Comparison of ENCODE assay signal across 1 cellular context in genomic region chr2:151886235-151886634, GRCh38.
TF ChIP-seq lines count a peak whose summit lies in the region.

No MANE protein-coding gene starts in this region.

TF ChIP-seq in HepG2, 621 proteins besides CTCF, POLR2A, EP300 and RAD21:
- TF ChIP-seq TFAP4 (IDR thresholded peaks at IDR 0.05; ENCODE audit: borderline replicate concordance, low read depth) (peak; percentile 81; the same call in 1 of the 2 replicates), GPBP1L1 (CRISPR knock-in tag; IDR thresholded peaks at IDR 0.05) (no peak), ZNF20 (CRISPR knock-in tag; IDR thresholded peaks at IDR 0.05) (no peak), SAP130 (CRISPR knock-in tag; IDR thresholded peaks at IDR 0.05; ENCODE audit: low read depth) (0 out of 2 replicates have a peak, but pooled peaks have one; percentile 23), GPN1 (CRISPR knock-in tag; IDR thresholded peaks at IDR 0.05; ENCODE audit: borderline replicate concordance) (no peak)
- TF ChIP-seq, protein P1, sequence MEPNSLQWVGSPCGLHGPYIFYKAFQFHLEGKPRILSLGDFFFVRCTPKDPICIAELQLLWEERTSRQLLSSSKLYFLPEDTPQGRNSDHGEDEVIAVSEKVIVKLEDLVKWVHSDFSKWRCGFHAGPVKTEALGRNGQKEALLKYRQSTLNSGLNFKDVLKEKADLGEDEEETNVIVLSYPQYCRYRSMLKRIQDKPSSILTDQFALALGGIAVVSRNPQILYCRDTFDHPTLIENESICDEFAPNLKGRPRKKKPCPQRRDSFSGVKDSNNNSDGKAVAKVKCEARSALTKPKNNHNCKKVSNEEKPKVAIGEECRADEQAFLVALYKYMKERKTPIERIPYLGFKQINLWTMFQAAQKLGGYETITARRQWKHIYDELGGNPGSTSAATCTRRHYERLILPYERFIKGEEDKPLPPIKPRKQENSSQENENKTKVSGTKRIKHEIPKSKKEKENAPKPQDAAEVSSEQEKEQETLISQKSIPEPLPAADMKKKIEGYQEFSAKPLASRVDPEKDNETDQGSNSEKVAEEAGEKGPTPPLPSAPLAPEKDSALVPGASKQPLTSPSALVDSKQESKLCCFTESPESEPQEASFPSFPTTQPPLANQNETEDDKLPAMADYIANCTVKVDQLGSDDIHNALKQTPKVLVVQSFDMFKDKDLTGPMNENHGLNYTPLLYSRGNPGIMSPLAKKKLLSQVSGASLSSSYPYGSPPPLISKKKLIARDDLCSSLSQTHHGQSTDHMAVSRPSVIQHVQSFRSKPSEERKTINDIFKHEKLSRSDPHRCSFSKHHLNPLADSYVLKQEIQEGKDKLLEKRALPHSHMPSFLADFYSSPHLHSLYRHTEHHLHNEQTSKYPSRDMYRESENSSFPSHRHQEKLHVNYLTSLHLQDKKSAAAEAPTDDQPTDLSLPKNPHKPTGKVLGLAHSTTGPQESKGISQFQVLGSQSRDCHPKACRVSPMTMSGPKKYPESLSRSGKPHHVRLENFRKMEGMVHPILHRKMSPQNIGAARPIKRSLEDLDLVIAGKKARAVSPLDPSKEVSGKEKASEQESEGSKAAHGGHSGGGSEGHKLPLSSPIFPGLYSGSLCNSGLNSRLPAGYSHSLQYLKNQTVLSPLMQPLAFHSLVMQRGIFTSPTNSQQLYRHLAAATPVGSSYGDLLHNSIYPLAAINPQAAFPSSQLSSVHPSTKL (CRISPR knock-in tag; IDR thresholded peaks at IDR 0.05), result 0 out of 2 replicates have a peak, but pooled peaks have one; percentile 7
TF ChIP-seq in HepG2: peak in this region for 3.
